In genomic region chr1:221829327-221830011, GRCh38 we compare ENCODE assay signal across 9 cellular contexts.
DNase-seq lines count a peak whose midpoint lies in the region; ATAC-seq lines count a peak whose summit lies in the region.
"Had no signal": no experiment of that assay in that cellular context is flagged by ENCODE, and none has a peak within 500 bp of the region (broad histone marks: within the 10 kb centered on the region; RNA-seq: fewer than 3 reads in every experiment).

No MANE protein-coding gene starts in this region.

- peak overlapping the region; percentile 67 for H3K4me3 Mint-ChIP-seq in activated CD8-positive, alpha-beta memory T cell treated with anti-CD3 and anti-CD28 coated beads, Interleukin-2, amount 10 ng/mL, durations not matched to agents 7 days and 5 days
- H3K4me3 Mint-ChIP-seq in stimulated activated naive B cell treated with anti-CD40 and anti-IgM and Interleukin-4, amounts not matched to agents 10 μg/mL and 1 μg/mL and 100 μg/mL, for 72 hours = peak overlapping the region in 1 of 2 donors; percentile 8
- H3K4me3 Mint-ChIP-seq: neural crest cell had no signal

- H3K9me3 Mint-ChIP-seq in activated CD8-positive, alpha-beta memory T cell treated with anti-CD3 and anti-CD28 coated beads, Interleukin-2, amount 10 ng/mL, durations not matched to agents 7 days and 5 days (ENCODE audit: low read depth) = no peaks in the 10 kb centered on the region
- H3K9me3 Mint-ChIP-seq in stimulated activated naive B cell treated with anti-CD40 and anti-IgM and Interleukin-4, amounts not matched to agents 10 μg/mL and 1 μg/mL and 100 μg/mL, for 72 hours = peaks cover 8 to 12% of the 10 kb centered on the region in 2 donors

- H3K36me3 Mint-ChIP-seq in activated CD8-positive, alpha-beta memory T cell treated with anti-CD3 and anti-CD28 coated beads, Interleukin-2, amount 10 ng/mL, durations not matched to agents 7 days and 5 days = peaks cover 9% of the 10 kb centered on the region
- H3K36me3 Mint-ChIP-seq in stimulated activated naive B cell treated with anti-CD40 and anti-IgM and Interleukin-4, amounts not matched to agents 10 μg/mL and 1 μg/mL and 100 μg/mL, for 72 hours = peaks cover 0 to 3% of the 10 kb centered on the region in 2 donors

- DNase-seq in activated CD8-positive, alpha-beta memory T cell treated with anti-CD3 and anti-CD28 coated beads, Interleukin-2, amount 10 ng/mL, durations not matched to agents 7 days and 5 days = peak; percentile 86
- no peak for DNase-seq in activated CD8-positive, alpha-beta memory T cell treated with anti-CD3 and anti-CD28 coated beads for 24 hours
- DNase-seq in activated CD4-positive, alpha-beta T cell treated with anti-CD3 and anti-CD28 coated beads for 48 hours = peak; percentile 74
- peak; percentile 84 for DNase-seq in fibroblast of peridontal ligament (ENCODE audit: extremely low read depth)
- DNase-seq in stimulated activated naive B cell treated with anti-CD40 and anti-IgM and Interleukin-4, amounts not matched to agents 10 μg/mL and 1 μg/mL and 100 μg/mL, for 72 hours = no peak
- DNase-seq in GDM1 (lab: John Stamatoyannopoulos, UW) = no peak
- DNase-seq in GM19240 (ENCODE audit: insufficient read length, low spot score) = no peak
- no peak for DNase-seq in NCI-H1417 (lab: John Stamatoyannopoulos, UW)

- ATAC-seq in activated CD8-positive, alpha-beta memory T cell treated with anti-CD3 and anti-CD28 coated beads, Interleukin-2, amount 10 ng/mL, durations not matched to agents 7 days and 5 days = peak; percentile 88
- peak; percentile 31 to 64 for ATAC-seq in stimulated activated naive B cell treated with anti-CD40 and anti-IgM and Interleukin-4, amounts not matched to agents 10 μg/mL and 1 μg/mL and 100 μg/mL, for 72 hours (replicated peaks)

- CTCF ChIA-PET in activated CD8-positive, alpha-beta memory T cell treated with anti-CD3 and anti-CD28 coated beads, Interleukin-2, amount 10 ng/mL, durations not matched to agents 7 days and 5 days (lab: Charles Lee) = interaction anchor here (0.9 to 2.4 kb wide), 7 partner anchors 8 to 117 kb away, joined by 3 to 10 read pairs (median 4); partner anchors contain the start of gene DUSP10

- H3K4me1 Mint-ChIP-seq in activated CD8-positive, alpha-beta memory T cell treated with anti-CD3 and anti-CD28 coated beads, Interleukin-2, amount 10 ng/mL, durations not matched to agents 7 days and 5 days = peaks cover 76% of the 10 kb centered on the region
- H3K4me1 Mint-ChIP-seq in stimulated activated naive B cell treated with anti-CD40 and anti-IgM and Interleukin-4, amounts not matched to agents 10 μg/mL and 1 μg/mL and 100 μg/mL, for 72 hours = peaks cover 29 to 72% of the 10 kb centered on the region in 2 donors

- H3K27me3 Mint-ChIP-seq in activated CD8-positive, alpha-beta memory T cell treated with anti-CD3 and anti-CD28 coated beads, Interleukin-2, amount 10 ng/mL, durations not matched to agents 7 days and 5 days = no peaks in the 10 kb centered on the region
- H3K27me3 Mint-ChIP-seq in stimulated activated naive B cell treated with anti-CD40 and anti-IgM and Interleukin-4, amounts not matched to agents 10 μg/mL and 1 μg/mL and 100 μg/mL, for 72 hours = no peaks in the 10 kb centered on the region

- peak overlapping the region; percentile 97 for H3K27ac Mint-ChIP-seq in activated CD8-positive, alpha-beta memory T cell treated with anti-CD3 and anti-CD28 coated beads, Interleukin-2, amount 10 ng/mL, durations not matched to agents 7 days and 5 days
- peak overlapping the region; percentile 1 for H3K27ac Mint-ChIP-seq in stimulated activated naive B cell treated with anti-CD40 and anti-IgM and Interleukin-4, amounts not matched to agents 10 μg/mL and 1 μg/mL and 100 μg/mL, for 72 hours

Comparison
In these comparisons a context has a peak if more than half of its experiments do, and no peak if none do; other contexts are left out.
1. DNase-seq: peak in activated CD8-positive, alpha-beta memory T cell treated with anti-CD3 and anti-CD28 coated beads, Interleukin-2, amount 10 ng/mL, durations not matched to agents 7 days and 5 days (single experiment), activated CD4-positive, alpha-beta T cell treated with anti-CD3 and anti-CD28 coated beads for 48 hours (single experiment) and fibroblast of peridontal ligament (single experiment); none in activated CD8-positive, alpha-beta memory T cell treated with anti-CD3 and anti-CD28 coated beads for 24 hours (single experiment), stimulated activated naive B cell treated with anti-CD40 and anti-IgM and Interleukin-4, amounts not matched to agents 10 μg/mL and 1 μg/mL and 100 μg/mL, for 72 hours (single experiment), GDM1 (single experiment), GM19240 (single experiment) and NCI-H1417 (0 of 3).